ENCODE assay signal across 8 cellular contexts in the genomic region with DNA sequence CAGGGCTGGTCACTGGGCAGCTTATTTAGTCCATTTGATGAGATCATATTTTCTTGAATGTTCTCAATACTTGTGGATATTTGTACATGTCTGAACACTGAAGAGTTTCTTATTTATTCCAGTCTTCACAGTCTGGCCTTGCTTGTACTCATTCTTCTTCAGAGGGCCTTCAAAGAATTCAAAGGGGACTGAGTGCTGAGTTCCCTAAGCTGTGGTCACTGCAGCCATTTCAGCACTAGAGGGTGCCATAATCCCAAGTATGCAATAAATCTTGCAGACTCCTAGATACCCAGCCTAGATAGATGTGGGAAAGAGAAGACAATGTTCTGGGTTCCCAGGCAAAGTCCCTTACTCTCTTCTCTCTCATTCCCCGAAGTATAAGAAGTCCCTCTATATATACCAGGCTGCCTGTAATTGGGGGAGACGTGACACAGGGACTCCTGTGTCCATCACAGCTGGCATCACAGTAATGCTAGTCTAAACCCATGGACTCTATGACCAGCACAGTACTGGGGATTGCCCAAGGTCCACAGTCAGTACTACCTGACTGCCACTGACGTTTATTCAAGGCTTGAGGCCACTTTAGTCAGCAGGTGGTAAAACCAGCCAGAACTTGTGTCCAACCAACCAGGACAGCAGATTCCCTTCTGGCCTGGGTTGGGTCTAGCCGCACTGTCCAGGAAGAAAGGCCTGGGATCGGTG. TPM values are rescaled to one million over a fixed set of nuclear protein-coding genes. Genes with fewer than 3 reads are reported as not detected.
DNase-seq lines count a peak whose midpoint lies in the region; ATAC-seq, FAIRE-seq and TF ChIP-seq lines count a peak whose summit lies in the region.

No MANE protein-coding gene starts in this region.

- TF ChIP-seq CTCF in LNCaP clone FGC (IDR thresholded peaks at IDR 0.05; ENCODE audit: control insufficient read depth, extremely low read depth, insufficient read depth) (peak; percentile 59), left lung (IDR thresholded peaks at IDR 0.05) (no peak)

- FAIRE-seq in G401.6 (lab: Jason Lieb, UNC), result peak; percentile 17

- H3K36me3 ChIP-seq in left lung, result peaks cover 0 to 28% of the 10 kb centered on the region in 2 donors

- peak; percentile 41 for DNase-seq in LNCaP clone FGC (ENCODE audit: low read depth)
- peak; percentile 3 for DNase-seq in activated CD4-positive, alpha-beta T cell treated with anti-CD3 and anti-CD28 coated beads, Interleukin-2, amount 50 U/mL, for 1 hour
- no peak for DNase-seq in left lung
- no peak for DNase-seq in HuH-7.5 (ENCODE audit: low spot score)
- DNase-seq in stimulated activated CD4-positive, alpha-beta T cell treated with anti-CD3 and anti-CD28 coated beads, Interleukin-2, amount 100 ng/mL, for 24 hours, result no peak
- no peak for DNase-seq in HuH-7 (ENCODE audit: low spot score)
- DNase-seq in NCI-H187 (lab: John Stamatoyannopoulos, UW), result no peak

- H3K4me3 ChIP-seq in LNCaP clone FGC (ENCODE audit: low read depth, low read length), result no peak overlapping the region
- no peak overlapping the region for H3K4me3 ChIP-seq in left lung

- H3K9me3 ChIP-seq in left lung, result peaks cover 9 to 99% of the 10 kb centered on the region in 2 donors

- ATAC-seq in left lung, result peak; percentile 46

- H3K27me3 ChIP-seq in left lung, result no peaks in the 10 kb centered on the region

- H3K4me1 ChIP-seq in left lung, result no peaks in the 10 kb centered on the region

- H3K27ac ChIP-seq in left lung, result no peak overlapping the region

- intact Hi-C loops in left lung (cut with DNase I), result no loop called here

RNA-seq across cellular contexts. Expression of a gene that starts 8.9 kb away (rescaled TPM):
- 1 to 10 TPM in 1 of 2 donors, under 1 TPM in 1; 0.65 to 1.0 TPM for total RNA-seq in left lung

RNA-seq across cellular contexts. Expression of a gene that starts 11.5 kb away (rescaled TPM):
- total RNA-seq in left lung, result 10 to 100 TPM in 1 of 2 donors, 1 to 10 TPM in 1; 9.2 to 12.7 TPM

RNA-seq across cellular contexts. Expression of a gene that starts 21.7 kb away (rescaled TPM):
- 10 to 100 TPM in 1 of 2 donors, 1 to 10 TPM in 1; 9.8 to 10.2 TPM for total RNA-seq in left lung

RNA-seq across cellular contexts. Expression of a gene that starts 30.7 kb away (rescaled TPM):
- total RNA-seq in left lung, result 10 to 100 TPM; 10.3 to 12.2 TPM

RNA-seq across cellular contexts. Expression of a gene that starts 33.9 kb away (rescaled TPM):
- 1 to 10 TPM; 6.4 to 7.2 TPM for total RNA-seq in left lung

Comparison
In these comparisons a context has a peak if more than half of its experiments do, and no peak if none do; other contexts are left out.
1. DNase-seq: peak in LNCaP clone FGC (single experiment) and activated CD4-positive, alpha-beta T cell treated with anti-CD3 and anti-CD28 coated beads, Interleukin-2, amount 50 U/mL, for 1 hour (single experiment); none in left lung (0 of 2), HuH-7.5 (single experiment), stimulated activated CD4-positive, alpha-beta T cell treated with anti-CD3 and anti-CD28 coated beads, Interleukin-2, amount 100 ng/mL, for 24 hours (0 of 2), HuH-7 (single experiment) and NCI-H187 (0 of 2).